Comparison of ENCODE assay signal across 1 cellular context in genomic region chr5:43312699-43313034, GRCh38.
TF ChIP-seq lines count a peak whose summit lies in the region.

No MANE protein-coding gene starts in this region.

TF ChIP-seq in H1, 55 proteins besides CTCF, POLR2A, EP300 and RAD21:
- TF ChIP-seq, protein P1, sequence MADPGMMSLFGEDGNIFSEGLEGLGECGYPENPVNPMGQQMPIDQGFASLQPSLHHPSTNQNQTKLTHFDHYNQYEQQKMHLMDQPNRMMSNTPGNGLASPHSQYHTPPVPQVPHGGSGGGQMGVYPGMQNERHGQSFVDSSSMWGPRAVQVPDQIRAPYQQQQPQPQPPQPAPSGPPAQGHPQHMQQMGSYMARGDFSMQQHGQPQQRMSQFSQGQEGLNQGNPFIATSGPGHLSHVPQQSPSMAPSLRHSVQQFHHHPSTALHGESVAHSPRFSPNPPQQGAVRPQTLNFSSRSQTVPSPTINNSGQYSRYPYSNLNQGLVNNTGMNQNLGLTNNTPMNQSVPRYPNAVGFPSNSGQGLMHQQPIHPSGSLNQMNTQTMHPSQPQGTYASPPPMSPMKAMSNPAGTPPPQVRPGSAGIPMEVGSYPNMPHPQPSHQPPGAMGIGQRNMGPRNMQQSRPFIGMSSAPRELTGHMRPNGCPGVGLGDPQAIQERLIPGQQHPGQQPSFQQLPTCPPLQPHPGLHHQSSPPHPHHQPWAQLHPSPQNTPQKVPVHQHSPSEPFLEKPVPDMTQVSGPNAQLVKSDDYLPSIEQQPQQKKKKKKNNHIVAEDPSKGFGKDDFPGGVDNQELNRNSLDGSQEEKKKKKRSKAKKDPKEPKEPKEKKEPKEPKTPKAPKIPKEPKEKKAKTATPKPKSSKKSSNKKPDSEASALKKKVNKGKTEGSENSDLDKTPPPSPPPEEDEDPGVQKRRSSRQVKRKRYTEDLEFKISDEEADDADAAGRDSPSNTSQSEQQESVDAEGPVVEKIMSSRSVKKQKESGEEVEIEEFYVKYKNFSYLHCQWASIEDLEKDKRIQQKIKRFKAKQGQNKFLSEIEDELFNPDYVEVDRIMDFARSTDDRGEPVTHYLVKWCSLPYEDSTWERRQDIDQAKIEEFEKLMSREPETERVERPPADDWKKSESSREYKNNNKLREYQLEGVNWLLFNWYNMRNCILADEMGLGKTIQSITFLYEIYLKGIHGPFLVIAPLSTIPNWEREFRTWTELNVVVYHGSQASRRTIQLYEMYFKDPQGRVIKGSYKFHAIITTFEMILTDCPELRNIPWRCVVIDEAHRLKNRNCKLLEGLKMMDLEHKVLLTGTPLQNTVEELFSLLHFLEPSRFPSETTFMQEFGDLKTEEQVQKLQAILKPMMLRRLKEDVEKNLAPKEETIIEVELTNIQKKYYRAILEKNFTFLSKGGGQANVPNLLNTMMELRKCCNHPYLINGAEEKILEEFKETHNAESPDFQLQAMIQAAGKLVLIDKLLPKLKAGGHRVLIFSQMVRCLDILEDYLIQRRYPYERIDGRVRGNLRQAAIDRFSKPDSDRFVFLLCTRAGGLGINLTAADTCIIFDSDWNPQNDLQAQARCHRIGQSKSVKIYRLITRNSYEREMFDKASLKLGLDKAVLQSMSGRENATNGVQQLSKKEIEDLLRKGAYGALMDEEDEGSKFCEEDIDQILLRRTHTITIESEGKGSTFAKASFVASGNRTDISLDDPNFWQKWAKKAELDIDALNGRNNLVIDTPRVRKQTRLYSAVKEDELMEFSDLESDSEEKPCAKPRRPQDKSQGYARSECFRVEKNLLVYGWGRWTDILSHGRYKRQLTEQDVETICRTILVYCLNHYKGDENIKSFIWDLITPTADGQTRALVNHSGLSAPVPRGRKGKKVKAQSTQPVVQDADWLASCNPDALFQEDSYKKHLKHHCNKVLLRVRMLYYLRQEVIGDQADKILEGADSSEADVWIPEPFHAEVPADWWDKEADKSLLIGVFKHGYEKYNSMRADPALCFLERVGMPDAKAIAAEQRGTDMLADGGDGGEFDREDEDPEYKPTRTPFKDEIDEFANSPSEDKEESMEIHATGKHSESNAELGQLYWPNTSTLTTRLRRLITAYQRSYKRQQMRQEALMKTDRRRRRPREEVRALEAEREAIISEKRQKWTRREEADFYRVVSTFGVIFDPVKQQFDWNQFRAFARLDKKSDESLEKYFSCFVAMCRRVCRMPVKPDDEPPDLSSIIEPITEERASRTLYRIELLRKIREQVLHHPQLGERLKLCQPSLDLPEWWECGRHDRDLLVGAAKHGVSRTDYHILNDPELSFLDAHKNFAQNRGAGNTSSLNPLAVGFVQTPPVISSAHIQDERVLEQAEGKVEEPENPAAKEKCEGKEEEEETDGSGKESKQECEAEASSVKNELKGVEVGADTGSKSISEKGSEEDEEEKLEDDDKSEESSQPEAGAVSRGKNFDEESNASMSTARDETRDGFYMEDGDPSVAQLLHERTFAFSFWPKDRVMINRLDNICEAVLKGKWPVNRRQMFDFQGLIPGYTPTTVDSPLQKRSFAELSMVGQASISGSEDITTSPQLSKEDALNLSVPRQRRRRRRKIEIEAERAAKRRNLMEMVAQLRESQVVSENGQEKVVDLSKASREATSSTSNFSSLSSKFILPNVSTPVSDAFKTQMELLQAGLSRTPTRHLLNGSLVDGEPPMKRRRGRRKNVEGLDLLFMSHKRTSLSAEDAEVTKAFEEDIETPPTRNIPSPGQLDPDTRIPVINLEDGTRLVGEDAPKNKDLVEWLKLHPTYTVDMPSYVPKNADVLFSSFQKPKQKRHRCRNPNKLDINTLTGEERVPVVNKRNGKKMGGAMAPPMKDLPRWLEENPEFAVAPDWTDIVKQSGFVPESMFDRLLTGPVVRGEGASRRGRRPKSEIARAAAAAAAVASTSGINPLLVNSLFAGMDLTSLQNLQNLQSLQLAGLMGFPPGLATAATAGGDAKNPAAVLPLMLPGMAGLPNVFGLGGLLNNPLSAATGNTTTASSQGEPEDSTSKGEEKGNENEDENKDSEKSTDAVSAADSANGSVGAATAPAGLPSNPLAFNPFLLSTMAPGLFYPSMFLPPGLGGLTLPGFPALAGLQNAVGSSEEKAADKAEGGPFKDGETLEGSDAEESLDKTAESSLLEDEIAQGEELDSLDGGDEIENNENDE (IDR thresholded peaks at IDR 0.05; ENCODE audit: insufficient replicate concordance, low read length) = no peak
- TF ChIP-seq TEAD4 (IDR thresholded peaks at IDR 0.05; ENCODE audit: low read depth, low read length) (no peak), BCL11A (IDR thresholded peaks at IDR 0.05; ENCODE audit: low read depth in 2 of 2, low read length in 2 of 2) (no peak)
